6 cellular contexts compared by ENCODE assay signal in genomic region chr18:78457011-78457410, GRCh38.
"Had no signal": no experiment of that assay in that cellular context is flagged by ENCODE, and none has a peak within 500 bp of the region (broad histone marks: within the 10 kb centered on the region; RNA-seq: fewer than 3 reads in every experiment).

No MANE protein-coding gene starts in this region.

- H3K36me3 ChIP-seq: HAP-1 had no signal

- H3K27ac Mint-ChIP-seq: GM23338, HFFc6 had no signal

- H3K4me3 Mint-ChIP-seq: GM23338, HFFc6 had no signal

- H3K4me3 ChIP-seq: GM23338, HAP-1, K562 had no signal

- H3K4me1 Mint-ChIP-seq: GM23338 had no signal

- DNase-seq: HFFc6, IMR-90, KG1 had no signal
